In the genomic region with DNA sequence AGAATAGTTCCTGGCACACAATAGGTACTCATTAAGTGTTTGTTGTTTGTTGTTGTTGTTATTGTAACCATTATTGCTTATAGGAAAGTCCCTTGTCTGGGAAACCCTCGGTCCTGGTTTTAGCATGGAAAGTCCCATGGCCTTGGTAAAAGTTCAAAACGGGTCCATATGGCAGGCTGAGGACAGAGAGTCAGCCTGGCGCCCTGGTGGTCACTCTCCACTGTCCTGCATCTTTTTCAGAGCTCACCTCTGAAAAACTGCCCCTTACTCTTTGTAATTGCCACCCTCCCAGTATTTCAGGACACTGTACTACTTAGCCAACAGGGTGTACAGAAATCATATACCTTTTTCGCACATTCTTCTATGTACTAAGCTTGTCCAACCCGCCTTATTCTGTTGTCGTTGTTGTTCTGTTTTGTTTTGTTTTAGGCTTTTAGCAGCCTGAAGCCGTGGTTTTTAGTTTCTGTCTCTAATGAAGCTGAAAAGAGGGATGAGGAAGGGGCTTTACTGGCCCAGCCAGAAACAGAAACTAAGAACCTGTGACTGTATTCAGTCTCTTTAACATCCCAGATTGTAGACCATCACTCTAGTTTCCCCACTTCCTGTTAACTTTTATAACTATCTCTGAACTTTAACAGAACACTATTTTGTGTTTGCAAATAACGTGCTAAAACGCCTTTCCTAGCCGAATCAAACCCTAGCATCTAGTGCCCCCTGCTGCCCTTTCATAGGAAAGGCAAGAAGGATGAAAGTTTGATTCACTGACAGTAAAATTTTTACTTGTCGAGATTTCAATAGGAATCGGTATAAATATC, we compare ENCODE assay signal across 8 cellular contexts. TPM values are rescaled to one million over a fixed set of nuclear protein-coding genes. Genes with fewer than 3 reads are reported as not detected.
DNase-seq lines count a peak whose midpoint lies in the region; ATAC-seq and TF ChIP-seq lines count a peak whose summit lies in the region.

No MANE protein-coding gene starts in this region.

- H3K4me1 Mint-ChIP-seq in activated CD4-positive, alpha-beta T cell treated with anti-CD3 and anti-CD28 coated beads for 36 hours: peaks cover 11% of the 10 kb centered on the region

- CTCF ChIA-PET in A673 (lab: Charles Lee): interaction anchor here (0.6 to 0.9 kb wide), 3 partner anchors 11 to 88 kb away, joined by 3 to 7 read pairs (median 7); no protein-coding TSS in a partner anchor
- CTCF ChIA-PET in activated CD4-positive, alpha-beta T cell treated with anti-CD3 and anti-CD28 coated beads for 36 hours (lab: Charles Lee): interaction anchor here (0.6 to 4.3 kb wide), 16 partner anchors 9 to 614 kb away, joined by 3 to 67 read pairs (median 5); partner anchors contain the start of genes EFHC1 and MCM3

- H3K9me3 Mint-ChIP-seq in activated CD4-positive, alpha-beta T cell treated with anti-CD3 and anti-CD28 coated beads for 36 hours (ENCODE audit: low read depth): no peaks in the 10 kb centered on the region

- POLR2A ChIA-PET in A673 (lab: Charles Lee; ENCODE audit: low non-redundant PET): no interaction called here
- POLR2A ChIA-PET in activated CD4-positive, alpha-beta T cell treated with anti-CD3 and anti-CD28 coated beads for 36 hours (lab: Charles Lee): no interaction called here

- peak; percentile 88 for TF ChIP-seq CTCF in A673 (conservative IDR thresholded peaks at IDR 0.05; ENCODE audit: low read depth, low read length)

- H3K36me3 ChIP-seq in A673 (ENCODE audit: insufficient read depth, low read length, poor library complexity, severe bottlenecking): peaks cover 4% of the 10 kb centered on the region

- H3K4me3 ChIP-seq in A673 (ENCODE audit: low read depth, low read length, poor library complexity, severe bottlenecking): peak overlapping the region; percentile 64

- peaks cover 26% of the 10 kb centered on the region for H3K4me1 ChIP-seq in A673 (ENCODE audit: insufficient read depth, low read length, poor library complexity, severe bottlenecking)

- no peaks in the 10 kb centered on the region for H3K27me3 Mint-ChIP-seq in activated CD4-positive, alpha-beta T cell treated with anti-CD3 and anti-CD28 coated beads for 36 hours

- DNase-seq in A673 (ENCODE audit: low spot score): peak; percentile 85
- DNase-seq in NCI-H460 (ENCODE audit: extremely low read depth, low read depth): peak; percentile 52
- peak; percentile 77 for DNase-seq in activated CD4-positive, alpha-beta T cell treated with anti-CD3 and anti-CD28 coated beads for 36 hours
- peak; percentile 45 for DNase-seq in effector CD4-positive, alpha-beta T cell
- peak; percentile 89 for DNase-seq in medulla oblongata (ENCODE audit: extremely low spot score)
- peak; percentile 33 for DNase-seq in stimulated activated CD8-positive, alpha-beta memory T cell treated with anti-CD3 and anti-CD28 coated beads, Interleukin-4, amount 100 ng/mL, for 24 hours (ENCODE audit: low read depth)

- ATAC-seq in GM18502 (IDR thresholded peaks at IDR 0.05; ENCODE audit: poor library complexity, unreplicated experiment) (peak; percentile 44), HG03159 (IDR thresholded peaks at IDR 0.05; ENCODE audit: unreplicated experiment) (peak; percentile 38)
- ATAC-seq in activated CD4-positive, alpha-beta T cell treated with anti-CD3 and anti-CD28 coated beads for 36 hours: peak; percentile 59

- H3K27ac ChIP-seq in A673 (ENCODE audit: low read depth, low read length, poor library complexity, severe bottlenecking): peak overlapping the region; percentile 54

- H3K9me3 ChIP-seq in A673 (ENCODE audit: low read depth, low read length, poor library complexity, severe bottlenecking): no peaks in the 10 kb centered on the region

- H3K27me3 ChIP-seq in A673 (replicated peaks; ENCODE audit: insufficient read depth, low read depth, low read length, poor library complexity): no peaks in the 10 kb centered on the region

- intact Hi-C loops in A673 (cut with micrococcal nuclease; ENCODE audit: unreplicated experiment): loop anchor here (2.0 to 5.0 kb wide), 3 partner anchors 61 to 501 kb away; no protein-coding TSS in a partner anchor
- intact Hi-C loops in activated CD4-positive, alpha-beta T cell treated with anti-CD3 and anti-CD28 coated beads for 36 hours (cut with DNase I, micrococcal nuclease): loop anchor here (1.0 to 10.0 kb wide), 8 partner anchors 11 to 499 kb away; partner anchors contain the start of genes EFHC1 (in 1 of the 2) and MCM3 (in 1 of the 2)

- no peak overlapping the region for H3K4me3 Mint-ChIP-seq in activated CD4-positive, alpha-beta T cell treated with anti-CD3 and anti-CD28 coated beads for 36 hours

- BruUV-seq in A673 (replicated peaks; lab: Mats Ljungman, UMichigan): no TSS peak

- no peak overlapping the region for H3K27ac Mint-ChIP-seq in activated CD4-positive, alpha-beta T cell treated with anti-CD3 and anti-CD28 coated beads for 36 hours

- H3K36me3 Mint-ChIP-seq in activated CD4-positive, alpha-beta T cell treated with anti-CD3 and anti-CD28 coated beads for 36 hours (ENCODE audit: low read depth): peaks cover 1% of the 10 kb centered on the region

RNA-seq across cellular contexts. Expression of gene TMEM14A, which starts 7.6 kb away (rescaled TPM):
- 8.4 and 10.0 TPM in 2 replicates for total RNA-seq in A673 (2021)
- 14.4 and 18.6 TPM in 2 replicates for total RNA-seq in NCI-H460 (2014; rRNA removed; shearing (Covaris generic))
- polyA plus RNA-seq in NCI-H460 (2014; cell fraction: nucleus; rRNA removed): 34.1 and 39.2 TPM in 2 replicates
- total RNA-seq in activated CD4-positive, alpha-beta T cell treated with anti-CD3 and anti-CD28 coated beads for 36 hours: 10 to 100 TPM; 10.4 to 18.8 TPM

Comparison
In these comparisons a context has a peak if more than half of its experiments do, and no peak if none do; other contexts are left out.
1. Peak in every context shown above with its lines: DNase-seq, ATAC-seq, H3K4me3 ChIP-seq and H3K27ac ChIP-seq.
2. DNase-seq: peak in every context shown above with its lines; median percentile 89 in medulla oblongata; 85 in A673; 77 in activated CD4-positive, alpha-beta T cell treated with anti-CD3 and anti-CD28 coated beads for 36 hours; 52 in NCI-H460; 45 in effector CD4-positive, alpha-beta T cell; 33 in stimulated activated CD8-positive, alpha-beta memory T cell treated with anti-CD3 and anti-CD28 coated beads, Interleukin-4, amount 100 ng/mL, for 24 hours.